ENCODE assay signal across 10 cellular contexts in genomic region chr1:202086579-202087350, GRCh38. TPM values are rescaled to one million over a fixed set of nuclear protein-coding genes. Genes with fewer than 3 reads are reported as not detected.
DNase-seq lines count a peak whose midpoint lies in the region; TF ChIP-seq lines count a peak whose summit lies in the region.
"Had no signal": no experiment of that assay in that cellular context is flagged by ENCODE, and none has a peak within 500 bp of the region (broad histone marks: within the 10 kb centered on the region; RNA-seq: fewer than 3 reads in every experiment).

No MANE protein-coding gene starts in this region.

- H3K36me3 ChIP-seq in hepatocyte (replicated peaks; ENCODE audit: insufficient read depth, low read depth): no peaks in the 10 kb centered on the region

- H3K9me2 ChIP-seq in hepatocyte (replicated peaks; ENCODE audit: insufficient read depth): no peaks in the 10 kb centered on the region

- TF ChIP-seq CTCF in hepatocyte (IDR thresholded peaks at IDR 0.05; ENCODE audit: poor library complexity): no peak

- H3K79me2 ChIP-seq in hepatocyte: no peaks in the 10 kb centered on the region

- H3K27ac ChIP-seq in hepatocyte (peak overlapping the region; percentile 92), substantia nigra (ENCODE audit: low read depth, low read length, poor library complexity, severe bottlenecking) (peak overlapping the region; percentile 94)

- H3K4me3 ChIP-seq in hepatocyte: no peak overlapping the region

- H4K20me1 ChIP-seq in hepatocyte (ENCODE audit: insufficient read depth, poor library complexity, severe bottlenecking): no peaks in the 10 kb centered on the region

- H3K4me1 ChIP-seq in hepatocyte (ENCODE audit: insufficient read depth): peaks cover 51% of the 10 kb centered on the region

- H2AFZ ChIP-seq in hepatocyte: no peak overlapping the region

- WGBS in hepatocyte (ENCODE audit: low lambda C conversion rate, missing lambda C conversion rate): 67% methylated on average over 7 of the region's 7 CpGs

- DNase-seq in NCI-H146 (lab: John Stamatoyannopoulos, UW) (peak; percentile 34), NCI-H146 treated with DMSO at 0.1 percent for 48 hours (lab: John Stamatoyannopoulos, UW; ENCODE audit: unreplicated experiment) (no peak), NCI-H526 treated with DMSO at 0.1 percent for 48 hours (lab: John Stamatoyannopoulos, UW) (peak; percentile 26), hepatocyte (ENCODE audit: low spot score) (peak; percentile 38), substantia nigra (lab: John Stamatoyannopoulos, UW) (peak in 7 of 49 donors; percentile 6 to 17 (median 13)), cerebellum (ENCODE audit: low spot score) (no peak), kidney tubule cell (ENCODE audit: low spot score) (no peak), NCI-H1694 treated with DMSO at 0.1 percent for 48 hours (lab: John Stamatoyannopoulos, UW) (no peak)

- H3K27me3 ChIP-seq in hepatocyte: no peaks in the 10 kb centered on the region

- no peak overlapping the region for H3K4me2 ChIP-seq in hepatocyte

- no peaks in the 10 kb centered on the region for H3K9me3 ChIP-seq in hepatocyte (ENCODE audit: low read depth)

RNA-seq across cellular contexts. Expression of gene GPR37L1, which starts 36.0 kb away (rescaled TPM):
- total RNA-seq in hepatocyte (under 0.01 TPM in 1 of 2 replicates, not detected in the other), cerebellum (1.1 TPM)
- 0.39 and 0.47 TPM in 2 replicates for polyA plus RNA-seq in hepatocyte
- total RNA-seq: A673; T-helper 2 cell treated with Interferon-gamma antibody and Interleukin-4, amounts not matched to agents 100 ng/mL and 5 ng/mL, for 36 hours had no signal

RNA-seq across cellular contexts. Expression of gene ARL8A, which starts 57.8 kb away (rescaled TPM):
- total RNA-seq in hepatocyte (28.9 and 32.7 TPM in 2 replicates), cerebellum (35.8 TPM)
- polyA plus RNA-seq in hepatocyte: 56.0 and 65.9 TPM in 2 replicates

Comparison
In these comparisons a context has a peak if more than half of its experiments do, and no peak if none do; other contexts are left out.
1. DNase-seq: peak in NCI-H146 (single experiment), NCI-H526 treated with DMSO at 0.1 percent for 48 hours (single experiment) and hepatocyte (single experiment); none in NCI-H146 treated with DMSO at 0.1 percent for 48 hours (single experiment), cerebellum (single experiment), kidney tubule cell (single experiment) and NCI-H1694 treated with DMSO at 0.1 percent for 48 hours (single experiment).